ENCODE assay signal across 31 cellular contexts in genomic region chr4:60315586-60315985, GRCh38.
"Had no signal": no experiment of that assay in that cellular context is flagged by ENCODE, and none has a peak within 500 bp of the region (broad histone marks: within the 10 kb centered on the region; RNA-seq: fewer than 3 reads in every experiment).

No MANE protein-coding gene starts in this region.

- H3K27ac Mint-ChIP-seq: activated B cell treated with CpG ODN at 0.5 μM for 24 hours; activated CD4-positive, alpha-beta memory T cell treated with anti-CD3 and anti-CD28 coated beads, Interleukin-2, amount 10 ng/mL, durations not matched to agents 7 days and 5 days; activated CD4-positive, alpha-beta T cell treated with anti-CD3 and anti-CD28 coated beads, Interleukin-2, amount 10 ng/mL, durations not matched to agents 7 days and 5 days; activated CD8-positive, alpha-beta memory T cell treated with anti-CD3 and anti-CD28 coated beads, Interleukin-2, amount 10 ng/mL, durations not matched to agents 7 days and 5 days; activated CD8-positive, alpha-beta T cell treated with anti-CD3 and anti-CD28 coated beads, Interleukin-2, amount 10 ng/mL, durations not matched to agents 7 days and 5 days; activated naive CD4-positive, alpha-beta T cell treated with anti-CD3 and anti-CD28 coated beads, Interleukin-2, amount 10 ng/mL, durations not matched to agents 7 days and 5 days; activated naive CD4-positive, alpha-beta T cell treated with anti-CD3 and anti-CD28 coated beads, Interleukin-2, amount 50 U/mL, for 24 hours; activated naive CD8-positive, alpha-beta T cell; activated T-cell treated with anti-CD3 and anti-CD28 coated beads, Interleukin-2, amount 50 U/mL, for 24 hours; activated T-helper 2 cell treated with anti-CD3 and anti-CD28 coated beads, Interferon-gamma antibody, Interleukin-2, Interleukin-4, amounts not matched to agents 10 μg/mL and 5 μg/mL and 100 μg/mL, durations not matched to agents 14 hours and 24 hours and 36 hours; T-helper 1 cell treated with Interleukin-12 subunit alpha and Interleukin-12 subunit beta and Interleukin-4 antibody, amounts not matched to agents 30 μg/mL and 1 μg/mL, for 36 hours; T-helper 2 cell treated with Interferon-gamma antibody and Interleukin-4, amounts not matched to agents 5 μg/mL and 100 μg/mL, for 36 hours had no signal

- ATAC-seq: activated CD8-positive, alpha-beta memory T cell treated with anti-CD3 and anti-CD28 coated beads, Interleukin-2, amount 10 ng/mL, durations not matched to agents 7 days and 5 days; activated CD8-positive, alpha-beta T cell treated with anti-CD3 and anti-CD28 coated beads, Interleukin-2, amount 10 ng/mL, durations not matched to agents 7 days and 5 days; body of pancreas had no signal

- H3K27me3 Mint-ChIP-seq: activated B cell treated with CpG ODN at 0.5 μM for 24 hours; activated CD4-positive, alpha-beta memory T cell treated with anti-CD3 and anti-CD28 coated beads, Interleukin-2, amount 10 ng/mL, durations not matched to agents 7 days and 5 days; activated CD4-positive, alpha-beta T cell treated with anti-CD3 and anti-CD28 coated beads, Interleukin-2, amount 10 ng/mL, durations not matched to agents 7 days and 5 days; activated CD8-positive, alpha-beta memory T cell treated with anti-CD3 and anti-CD28 coated beads, Interleukin-2, amount 10 ng/mL, durations not matched to agents 7 days and 5 days; activated naive CD4-positive, alpha-beta T cell treated with anti-CD3 and anti-CD28 coated beads, Interleukin-2, amount 10 ng/mL, durations not matched to agents 7 days and 5 days; activated naive CD4-positive, alpha-beta T cell treated with anti-CD3 and anti-CD28 coated beads, Interleukin-2, amount 50 U/mL, for 24 hours; activated naive CD8-positive, alpha-beta T cell; activated T-cell treated with anti-CD3 and anti-CD28 coated beads, Interleukin-2, amount 50 U/mL, for 24 hours had no signal

- H3K4me3 Mint-ChIP-seq: activated B cell treated with CpG ODN at 0.5 μM for 24 hours; activated CD4-positive, alpha-beta memory T cell treated with anti-CD3 and anti-CD28 coated beads, Interleukin-2, amount 10 ng/mL, durations not matched to agents 7 days and 5 days; activated CD4-positive, alpha-beta T cell treated with anti-CD3 and anti-CD28 coated beads, Interleukin-2, amount 10 ng/mL, durations not matched to agents 7 days and 5 days; activated CD8-positive, alpha-beta memory T cell treated with anti-CD3 and anti-CD28 coated beads, Interleukin-2, amount 10 ng/mL, durations not matched to agents 7 days and 5 days; activated CD8-positive, alpha-beta T cell treated with anti-CD3 and anti-CD28 coated beads, Interleukin-2, amount 10 ng/mL, durations not matched to agents 7 days and 5 days; activated naive CD4-positive, alpha-beta T cell treated with anti-CD3 and anti-CD28 coated beads, Interleukin-2, amount 10 ng/mL, durations not matched to agents 7 days and 5 days; activated naive CD4-positive, alpha-beta T cell treated with anti-CD3 and anti-CD28 coated beads, Interleukin-2, amount 50 U/mL, for 24 hours; activated naive CD8-positive, alpha-beta T cell; activated T-cell treated with anti-CD3 and anti-CD28 coated beads, Interleukin-2, amount 50 U/mL, for 24 hours; T-helper 1 cell treated with Interleukin-12 subunit alpha and Interleukin-12 subunit beta and Interleukin-4 antibody, amounts not matched to agents 30 μg/mL and 1 μg/mL, for 36 hours; T-helper 2 cell treated with Interferon-gamma antibody and Interleukin-4, amounts not matched to agents 5 μg/mL and 100 μg/mL, for 36 hours had no signal

- H3K4me1 Mint-ChIP-seq: activated B cell treated with CpG ODN at 0.5 μM for 24 hours; activated CD4-positive, alpha-beta memory T cell treated with anti-CD3 and anti-CD28 coated beads, Interleukin-2, amount 10 ng/mL, durations not matched to agents 7 days and 5 days; activated CD4-positive, alpha-beta T cell treated with anti-CD3 and anti-CD28 coated beads, Interleukin-2, amount 10 ng/mL, durations not matched to agents 7 days and 5 days; activated CD8-positive, alpha-beta memory T cell treated with anti-CD3 and anti-CD28 coated beads, Interleukin-2, amount 10 ng/mL, durations not matched to agents 7 days and 5 days; activated naive CD4-positive, alpha-beta T cell treated with anti-CD3 and anti-CD28 coated beads, Interleukin-2, amount 10 ng/mL, durations not matched to agents 7 days and 5 days; activated naive CD4-positive, alpha-beta T cell treated with anti-CD3 and anti-CD28 coated beads, Interleukin-2, amount 50 U/mL, for 24 hours had no signal

- H3K9me3 ChIP-seq: adrenal gland, body of pancreas had no signal

- H3K36me3 Mint-ChIP-seq: activated CD8-positive, alpha-beta memory T cell treated with anti-CD3 and anti-CD28 coated beads, Interleukin-2, amount 10 ng/mL, durations not matched to agents 7 days and 5 days; activated naive CD4-positive, alpha-beta T cell treated with anti-CD3 and anti-CD28 coated beads, Interleukin-2, amount 10 ng/mL, durations not matched to agents 7 days and 5 days; activated naive CD4-positive, alpha-beta T cell treated with anti-CD3 and anti-CD28 coated beads, Interleukin-2, amount 50 U/mL, for 24 hours; activated naive CD8-positive, alpha-beta T cell had no signal

- H3K27me3 ChIP-seq: adrenal gland, body of pancreas, brain microvascular endothelial cell, breast epithelium had no signal

- H3K27ac ChIP-seq: adrenal gland, body of pancreas, brain microvascular endothelial cell, breast epithelium, VCaP had no signal

- H3K36me3 ChIP-seq: adrenal gland, brain microvascular endothelial cell, breast epithelium had no signal

- DNase-seq: activated B cell treated with CpG ODN at 0.5 μM for 24 hours; activated CD4-positive, alpha-beta memory T cell treated with anti-CD3 and anti-CD28 coated beads, Interleukin-2, amount 10 ng/mL, durations not matched to agents 7 days and 5 days; activated CD4-positive, alpha-beta T cell treated with anti-CD3 and anti-CD28 coated beads for 4 hours; activated CD4-positive, alpha-beta T cell treated with anti-CD3 and anti-CD28 coated beads, Interleukin-2, amount 10 ng/mL, durations not matched to agents 7 days and 5 days; activated CD4-positive, alpha-beta T cell treated with anti-CD3 and anti-CD28 coated beads, Interleukin-2, amount 50 U/mL, for 48 hours; activated CD4-positive, CD25-positive, alpha-beta regulatory T cell treated with anti-CD3 and anti-CD28 coated beads, Interleukin-2, amount 50 U/mL, for 72 hours; activated CD8-positive, alpha-beta memory T cell treated with anti-CD3 and anti-CD28 coated beads for 24 hours; activated CD8-positive, alpha-beta memory T cell treated with anti-CD3 and anti-CD28 coated beads, Interleukin-2, amount 10 ng/mL, durations not matched to agents 7 days and 5 days; activated CD8-positive, alpha-beta memory T cell treated with anti-CD3 and anti-CD28 coated beads, Interleukin-2, amount 50 U/mL, for 48 hours; activated CD8-positive, alpha-beta T cell treated with anti-CD3 and anti-CD28 coated beads, Interleukin-2, amount 10 ng/mL, durations not matched to agents 7 days and 5 days; activated effector memory CD4-positive, alpha-beta T cell treated with Interleukin-2 at 50 U/mL for 16 hours; activated gamma-delta T cell; activated naive CD4-positive, alpha-beta T cell treated with anti-CD3 and anti-CD28 coated beads, Interleukin-2, amount 10 ng/mL, durations not matched to agents 7 days and 5 days; activated naive CD4-positive, alpha-beta T cell treated with Interleukin-2 at 50 U/mL for 16 hours; activated T-cell treated with anti-CD3 and anti-CD28 coated beads, Interleukin-2, amount 50 U/mL, for 24 hours; activated T-cell treated with anti-CD3 and anti-CD28 coated beads, Interleukin-2, amount 50 U/mL, for 48 hours; adrenal gland; amniotic stem cell; aorta; body of pancreas; brain microvascular endothelial cell; central memory CD4-positive, alpha-beta T cell; T-helper 2 cell; T-helper 9 cell had no signal

- H3K4me3 ChIP-seq: adrenal gland, body of pancreas, breast epithelium had no signal

- H3K4me1 ChIP-seq: adrenal gland, body of pancreas, breast epithelium had no signal
